8 cellular contexts compared by ENCODE assay signal in genomic region chrX:132022863-132023116, GRCh38. TPM values are rescaled to one million over a fixed set of nuclear protein-coding genes. Genes with fewer than 3 reads are reported as not detected.
DNase-seq lines count a peak whose midpoint lies in the region; ATAC-seq, FAIRE-seq and TF ChIP-seq lines count a peak whose summit lies in the region.

No MANE protein-coding gene starts in this region.

- peak; percentile 28 for ATAC-seq in GM21576 (IDR thresholded peaks at IDR 0.05; ENCODE audit: unreplicated experiment)

- peak overlapping the region; percentile 89 for H3K4me3 Mint-ChIP-seq in osteocyte (ENCODE audit: unreplicated experiment)

- H3K4me1 Mint-ChIP-seq in osteocyte (ENCODE audit: unreplicated experiment), result peaks cover 26% of the 10 kb centered on the region

- no peak overlapping the region for H3K9ac ChIP-seq in endocrine pancreas (ENCODE audit: control insufficient read depth, insufficient read depth, low read length)

- no peak for FAIRE-seq in HTR-8/SVneo (lab: Jason Lieb, UNC)

- no peak for DNase-seq in GM12865 (ENCODE audit: low read depth)
- no peak for DNase-seq in osteocyte (ENCODE audit: extremely low spot score, unreplicated experiment)
- DNase-seq in HTR-8/SVneo (ENCODE audit: insufficient read length, low spot score), result no peak
- DNase-seq in D341Med (ENCODE audit: low spot score), result no peak
- DNase-seq in DMS114 treated with DMSO at 0.1 percent for 48 hours (lab: John Stamatoyannopoulos, UW; ENCODE audit: unreplicated experiment), result no peak

- TF ChIP-seq CTCF in GM12865 (IDR thresholded peaks at IDR 0.05; ENCODE audit: insufficient read depth, low read depth, low read length, missing control alignments) (no peak), osteocyte (IDR thresholded peaks at IDR 0.05) (no peak)

- H3K27me3 ChIP-seq in endocrine pancreas (ENCODE audit: control insufficient read depth, insufficient read depth, low read length), result no peaks in the 10 kb centered on the region

- H3K4me1 ChIP-seq in endocrine pancreas (ENCODE audit: control insufficient read depth, insufficient read depth, low read length), result no peaks in the 10 kb centered on the region

- H3K9me3 Mint-ChIP-seq in osteocyte (ENCODE audit: unreplicated experiment), result no peaks in the 10 kb centered on the region

- H3K27ac Mint-ChIP-seq in osteocyte (ENCODE audit: unreplicated experiment), result peak overlapping the region; percentile 62

- H3K9me3 ChIP-seq in KOPT-K1 (ENCODE audit: insufficient read depth, low read length, poor library complexity, severe bottlenecking), result no peaks in the 10 kb centered on the region
- no peaks in the 10 kb centered on the region for H3K9me3 ChIP-seq in endocrine pancreas (ENCODE audit: control insufficient read depth, low read length)

- H3K4me3 ChIP-seq in GM12865 (ENCODE audit: low read depth, low read length) (peak overlapping the region; percentile 81), endocrine pancreas (ENCODE audit: control insufficient read depth, insufficient read depth, low read length) (peak overlapping the region; percentile 43)

- H3K27ac ChIP-seq in KOPT-K1 (ENCODE audit: low read depth, low read length, poor library complexity, severe bottlenecking), result peak overlapping the region; percentile 92

- peaks cover 11% of the 10 kb centered on the region for H3K36me3 ChIP-seq in KOPT-K1 (ENCODE audit: insufficient read depth, low read length)
- H3K36me3 ChIP-seq in endocrine pancreas (ENCODE audit: control insufficient read depth, insufficient read depth, low read length), result no peaks in the 10 kb centered on the region

- H3K36me3 Mint-ChIP-seq in osteocyte (ENCODE audit: unreplicated experiment), result no peaks in the 10 kb centered on the region

- no peaks in the 10 kb centered on the region for H3K27me3 Mint-ChIP-seq in osteocyte (ENCODE audit: unreplicated experiment)

RNA-seq across cellular contexts. Expression of gene STK26, which starts 0.3 kb away (rescaled TPM):
- total RNA-seq in osteocyte, result 13.9 and 14.2 TPM in 2 replicates
